27 cellular contexts compared by ENCODE assay signal in genomic region chr13:25912961-25913360, GRCh38.
"Had no signal": no experiment of that assay in that cellular context is flagged by ENCODE, and none has a peak within 500 bp of the region (broad histone marks: within the 10 kb centered on the region; RNA-seq: fewer than 3 reads in every experiment).

No MANE protein-coding gene starts in this region.

- H3K4me3 ChIP-seq: adrenal gland, body of pancreas, breast epithelium, K562, Peyer's patch, SJSA1 had no signal

- H3K36me3 ChIP-seq: adrenal gland, breast epithelium, Peyer's patch, SJSA1 had no signal

- H3K27ac ChIP-seq: adrenal gland, body of pancreas, breast epithelium, Peyer's patch, SJSA1 had no signal

- DNase-seq: activated CD4-positive, alpha-beta T cell treated with anti-CD3 and anti-CD28 coated beads, Interleukin-2, amount 10 ng/mL, durations not matched to agents 24 days and 14 days; activated CD4-positive, alpha-beta T cell treated with anti-CD3 and anti-CD28 coated beads, Interleukin-2, amount 50 U/mL, for 4 hours; activated CD8-positive, alpha-beta T cell treated with anti-CD3 and anti-CD28 coated beads for 36 hours; activated gamma-delta T cell; activated naive CD4-positive, alpha-beta T cell treated with Interleukin-2 at 50 U/mL for 16 hours; activated T-cell treated with anti-CD3 and anti-CD28 coated beads, Interleukin-2, amount 50 U/mL, for 24 hours; adrenal gland; body of pancreas; NCI-H1092 treated with DMSO at 0.1 percent for 48 hours; NCI-H1417; NCI-H146; NCI-H2029; NCI-H2227 treated with DMSO at 0.1 percent for 48 hours; NCI-H446; NCI-H510A treated with DMSO at 0.1 percent for 48 hours; NCI-H526 treated with DMSO at 0.1 percent for 48 hours; NCI-H774; PC-3; Peyer's patch; RPMI8226; SHP77 treated with DMSO at 0.1 percent for 48 hours; SK-N-SH had no signal

- FAIRE-seq: astrocyte, K562, TTC549 had no signal

- H3K27me3 ChIP-seq: adrenal gland, body of pancreas, breast epithelium, Peyer's patch, SJSA1 had no signal

- H3K9me3 ChIP-seq: adrenal gland, body of pancreas, breast epithelium, Peyer's patch, SJSA1, SK-N-SH had no signal

- H3K4me2 ChIP-seq: SK-N-SH had no signal

- H3K4me1 ChIP-seq: adrenal gland, body of pancreas, breast epithelium, Peyer's patch, SJSA1 had no signal

- H3K9ac ChIP-seq: SK-N-SH had no signal
